Comparison of ENCODE assay signal across 19 cellular contexts in the genomic region with DNA sequence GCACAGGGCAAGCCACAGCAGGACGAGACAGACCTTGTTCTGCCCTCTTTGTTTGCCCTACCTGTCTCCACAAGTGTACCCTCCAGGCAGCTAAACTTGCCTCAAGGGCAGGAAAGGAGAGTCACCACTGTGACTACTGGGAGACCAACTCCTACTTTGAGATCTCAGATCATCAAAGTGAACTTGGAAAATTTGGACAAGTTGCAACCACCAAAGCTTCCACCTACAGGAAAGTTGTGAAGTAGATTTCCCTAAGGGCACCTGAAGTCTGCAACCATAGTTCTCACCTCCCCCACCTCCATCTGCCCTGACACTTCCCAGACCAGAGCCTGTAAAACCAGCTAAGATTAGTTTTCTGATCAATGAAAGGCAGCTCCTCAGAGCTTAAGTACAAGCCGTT. TPM values are rescaled to one million over a fixed set of nuclear protein-coding genes. Genes with fewer than 3 reads are reported as not detected.
A peak's percentile ranks its signal among the peaks of the same experiment; 100 is the strongest.
DNase-seq lines count a peak whose midpoint lies in the region; FAIRE-seq and TF ChIP-seq lines count a peak whose summit lies in the region.
"Had no signal": no experiment of that assay in that cellular context is flagged by ENCODE, and none has a peak within 500 bp of the region (broad histone marks: within the 10 kb centered on the region; RNA-seq: fewer than 3 reads in every experiment).

No MANE protein-coding gene starts in this region.

- H3K4me1 ChIP-seq in mammary epithelial cell (ENCODE audit: insufficient read depth, low read length) (peaks cover 36% of the 10 kb centered on the region), keratinocyte (ENCODE audit: control insufficient read depth, extremely low read depth, insufficient read depth, low read length) (peaks cover 36% of the 10 kb centered on the region), parathyroid adenoma (peaks cover 4% of the 10 kb centered on the region)
- H3K4me1 ChIP-seq: SJCRH30 had no signal

- H3K9me1 ChIP-seq in keratinocyte (ENCODE audit: control insufficient read depth, extremely low read depth, insufficient read depth, low read length), result no peaks in the 10 kb centered on the region

- peaks cover 13% of the 10 kb centered on the region for H3K4me1 Mint-ChIP-seq in HFFc6 (ENCODE audit: low read depth)

- peak; percentile 66 for DNase-seq in HPDE6-E6E7 (ENCODE audit: extremely low spot score)
- peak; percentile 77 for DNase-seq in mammary epithelial cell
- peak; percentile 91 for DNase-seq in keratinocyte (ENCODE audit: low read depth, low spot score)
- no peak for DNase-seq in HFFc6
- no peak for DNase-seq in NCI-H2081 treated with DMSO at 0.1 percent for 48 hours (lab: John Stamatoyannopoulos, UW)
- no peak for DNase-seq in lower leg skin (ENCODE audit: low spot score in 2 of 2)
- DNase-seq in KG1 (lab: John Stamatoyannopoulos, UW), result no peak
- DNase-seq: CD8-positive, alpha-beta T cell; DMS79; MM.1S; NCI-H1105 treated with DMSO at 0.1 percent for 48 hours; NCI-H187 treated with DMSO at 0.1 percent for 48 hours; NCI-H446; SJCRH30 had no signal

- CTCF ChIA-PET in mammary epithelial cell (lab: Charles Lee; ENCODE audit: low non-redundant PET), result no interaction called here

- no peaks in the 10 kb centered on the region for H3K9me3 ChIP-seq in mammary epithelial cell (replicated peaks; ENCODE audit: insufficient read depth, low read length)
- no peaks in the 10 kb centered on the region for H3K9me3 ChIP-seq in keratinocyte (ENCODE audit: control insufficient read depth, low read depth, low read length)
- no peaks in the 10 kb centered on the region for H3K9me3 ChIP-seq in parathyroid adenoma (ENCODE audit: control insufficient read depth, low read length)
- H3K9me3 ChIP-seq: SJCRH30 had no signal

- TF ChIP-seq POLR2A in lower leg skin (IDR thresholded peaks at IDR 0.05), result no peak

- peak overlapping the region; percentile 45 for H3K4me2 ChIP-seq in mammary epithelial cell (ENCODE audit: insufficient read depth, low read depth, low read length)
- H3K4me2 ChIP-seq in keratinocyte (ENCODE audit: control insufficient read depth, extremely low read depth, insufficient read depth, low read depth, low read length), result peak overlapping the region; percentile 67
- H3K4me2 ChIP-seq in parathyroid adenoma (ENCODE audit: low read length), result no peak overlapping the region

- H3K27ac Mint-ChIP-seq in HFFc6, result no peak overlapping the region
- H3K27ac Mint-ChIP-seq: CD8-positive, alpha-beta T cell had no signal

- WGBS in mammary epithelial cell (ENCODE audit: low coverage, missing lambda C conversion rate), result 33% methylated on average over 2 of the region's 2 CpGs
- WGBS in lower leg skin, 2 donors, result 44 to 48% methylated on average over 2 of the region's 2 CpGs

- peaks cover 6% of the 10 kb centered on the region for H3K27me3 Mint-ChIP-seq in HFFc6 (ENCODE audit: insufficient read depth)

- H3K27ac ChIP-seq in mammary epithelial cell (ENCODE audit: insufficient read depth, low read depth, low read length) (no peak overlapping the region), keratinocyte (ENCODE audit: control insufficient read depth, insufficient read depth, low read length) (peak overlapping the region; percentile 26), parathyroid adenoma (no peak overlapping the region)
- H3K27ac ChIP-seq: RWPE1, SJCRH30 had no signal

- H3K79me2 ChIP-seq in mammary epithelial cell (ENCODE audit: insufficient read depth, low read length), result peaks cover 20% of the 10 kb centered on the region
- peaks cover 18% of the 10 kb centered on the region for H3K79me2 ChIP-seq in keratinocyte (ENCODE audit: control insufficient read depth, insufficient read depth, low read length)
- no peaks in the 10 kb centered on the region for H3K79me2 ChIP-seq in parathyroid adenoma

- in situ Hi-C loops in mammary epithelial cell (cut with MboI; ENCODE audit: low sequenced_read_pairs in 2 of 2), result no loop called here

- peak; percentile 71 for FAIRE-seq in keratinocyte (lab: Jason Lieb, UNC)
- FAIRE-seq: GM12878, GM18507 had no signal

- H4K20me1 ChIP-seq in mammary epithelial cell (ENCODE audit: insufficient read depth, low read length) (no peaks in the 10 kb centered on the region), keratinocyte (ENCODE audit: control insufficient read depth, extremely low read depth, insufficient read depth, low read length) (no peaks in the 10 kb centered on the region)

- H3K36me3 ChIP-seq in mammary epithelial cell (ENCODE audit: insufficient read depth, low read length), result no peaks in the 10 kb centered on the region
- no peaks in the 10 kb centered on the region for H3K36me3 ChIP-seq in keratinocyte (ENCODE audit: control insufficient read depth in 2 of 2, extremely low read depth in 1 of 2, insufficient read depth in 2 of 2, low read length in 2 of 2)
- no peaks in the 10 kb centered on the region for H3K36me3 ChIP-seq in parathyroid adenoma (ENCODE audit: control insufficient read depth, insufficient read depth, low read length)
- H3K36me3 ChIP-seq: SJCRH30 had no signal

- no peak overlapping the region for H3K4me3 Mint-ChIP-seq in HFFc6
- H3K4me3 Mint-ChIP-seq: CD8-positive, alpha-beta T cell had no signal

- dilution Hi-C loops in mammary epithelial cell (cut with HindIII; ENCODE audit: low sequenced_read_pairs), result loop anchor here (5.0 kb wide), 1 partner anchor 37 kb away; no protein-coding TSS in a partner anchor
- dilution Hi-C loops in keratinocyte (cut with MboI; ENCODE audit: extremely low pct_ligation_motif_present, low sequenced_read_pairs), result no loop called here

- H3K9ac ChIP-seq in mammary epithelial cell (ENCODE audit: insufficient read depth, low read length) (no peak overlapping the region), keratinocyte (ENCODE audit: control insufficient read depth, extremely low read depth, insufficient read depth, low read length) (no peak overlapping the region), parathyroid adenoma (no peak overlapping the region)

- H3K4me3 ChIP-seq in mammary epithelial cell (replicated peaks in 1 of 3; ENCODE audit: insufficient read depth in 1 of 3, low read depth in 2 of 3, low read length in 3 of 3) (no peak overlapping the region), keratinocyte (ENCODE audit: control insufficient read depth in 2 of 3, extremely low read depth in 1 of 3, insufficient read depth in 2 of 3, low read depth in 1 of 3, low read length in 3 of 3) (peak overlapping the region in 1 of 3 experiments; percentile 44), parathyroid adenoma (ENCODE audit: low read depth, low read length) (no peak overlapping the region), lower leg skin (ENCODE audit: low read depth, poor library complexity, severe bottlenecking) (no peak overlapping the region)
- H3K4me3 ChIP-seq: GM12878, SJCRH30 had no signal

- no TSS peak for BruUV-seq in mammary epithelial cell (replicated peaks; lab: Mats Ljungman, UMichigan)

- intact Hi-C loops in mammary epithelial cell (cut with micrococcal nuclease) (no loop called here), lower leg skin (cut with DNase I; ENCODE audit: low total_unique reads) (no loop called here)

- H3K9me3 Mint-ChIP-seq in HFFc6, result no peaks in the 10 kb centered on the region
- H3K9me3 Mint-ChIP-seq: CD8-positive, alpha-beta T cell had no signal

- H3K27me3 ChIP-seq in mammary epithelial cell (ENCODE audit: insufficient read depth, low read length) (no peaks in the 10 kb centered on the region), keratinocyte (ENCODE audit: control insufficient read depth, extremely low read depth, insufficient read depth, low read length) (no peaks in the 10 kb centered on the region), parathyroid adenoma (ENCODE audit: control insufficient read depth, insufficient read depth, low read length) (no peaks in the 10 kb centered on the region)
- H3K27me3 ChIP-seq: SJCRH30 had no signal

- H3K36me3 Mint-ChIP-seq in HFFc6 (ENCODE audit: low read depth), result no peaks in the 10 kb centered on the region

- TF ChIP-seq CTCF in mammary epithelial cell (conservative IDR thresholded peaks at IDR 0.05 in 1 of 2, IDR thresholded peaks at IDR 0.05 in 1 of 2; ENCODE audit: extremely low read depth in 1 of 2, insufficient read depth in 1 of 2, low read depth in 1 of 2, low read length in 2 of 2) (no peak), keratinocyte (optimal IDR thresholded peaks at IDR 0.05 in 1 of 3, IDR thresholded peaks at IDR 0.05 in 1 of 3, conservative IDR thresholded peaks at IDR 0.05 in 1 of 3; ENCODE audit: extremely low read depth in 1 of 3, insufficient read depth in 2 of 3, low read length in 3 of 3) (no peak), parathyroid adenoma (IDR thresholded peaks at IDR 0.05) (no peak), HFFc6 (IDR thresholded peaks at IDR 0.05) (no peak), lower leg skin (IDR thresholded peaks at IDR 0.05) (no peak)

- H2AFZ ChIP-seq in mammary epithelial cell (ENCODE audit: low read depth, low read length), result no peak overlapping the region
- peak overlapping the region; percentile 43 for H2AFZ ChIP-seq in keratinocyte (ENCODE audit: control insufficient read depth, low read length)
- peak overlapping the region; percentile 7 for H2AFZ ChIP-seq in parathyroid adenoma

RNA-seq across cellular contexts. Expression of gene WDR91, which starts 2.5 kb away (rescaled TPM):
- total RNA-seq in mammary epithelial cell (10 to 100 TPM; 31.5 to 33.8 TPM), lower leg skin (10 to 100 TPM; 16.7 to 25.0 (median 20.8) TPM)
- polyA plus RNA-seq in mammary epithelial cell (17.5 TPM), keratinocyte (19.1 to 34.6 TPM (median 22.5 TPM) in 3 replicates)
- polyA minus RNA-seq in mammary epithelial cell (14.5 TPM), keratinocyte (36.6 to 50.8 TPM (median 38.5 TPM) in 3 replicates)
- 5.4 TPM for polyA plus RNA-seq in keratinocyte (2011; ENCODE audit: low read depth)
- polyA plus RNA-seq in keratinocyte (2011; cell fraction: cytosol; rRNA removed), result 7.9 and 9.4 TPM in 2 replicates
- 50.6 and 63.8 TPM in 2 replicates for polyA plus RNA-seq in keratinocyte (2011; cell fraction: nucleus; rRNA removed)
- 7.9 and 14.5 TPM in 2 replicates for polyA plus RNA-seq in keratinocyte (2012; ENCODE audit: low replicate concordance)
- 17.1 TPM for polyA minus RNA-seq in keratinocyte (2011; cell fraction: cytosol; rRNA and poly(A)+ RNA removed)
- 26.6 and 35.0 TPM in 2 replicates for polyA minus RNA-seq in keratinocyte (2011; cell fraction: nucleus; rRNA and poly(A)+ RNA removed)
- total RNA-seq in HFFc6 (2021; fragmentation: NEBNext Ultra II Directional; extraction: Animal tissue kit (Norgen Biotek cat#: 25700)), result 10 to 100 TPM in 4 of 6 experiments, 1 to 10 TPM in 2; 7.5 to 12.4 (median 10.4) TPM

RNA-seq across cellular contexts. Expression of gene STRA8, which starts 19.8 kb away (rescaled TPM):
- total RNA-seq in mammary epithelial cell, result not detected
- polyA plus RNA-seq in mammary epithelial cell, result not detected
- polyA minus RNA-seq in mammary epithelial cell, result not detected
- polyA plus RNA-seq in keratinocyte, result not detected in 3 replicates
- polyA plus RNA-seq in keratinocyte (2011; ENCODE audit: low read depth), result not detected
- not detected in 2 replicates for polyA plus RNA-seq in keratinocyte (2011; cell fraction: cytosol; rRNA removed)
- not detected in 2 replicates for polyA plus RNA-seq in keratinocyte (2011; cell fraction: nucleus; rRNA removed)
- not detected in 2 replicates for polyA plus RNA-seq in keratinocyte (2012; ENCODE audit: low replicate concordance)
- not detected in 3 replicates for polyA minus RNA-seq in keratinocyte
- not detected for polyA minus RNA-seq in keratinocyte (2011; cell fraction: cytosol; rRNA and poly(A)+ RNA removed)
- polyA minus RNA-seq in keratinocyte (2011; cell fraction: nucleus; rRNA and poly(A)+ RNA removed), result not detected in 2 replicates
- not detected for total RNA-seq in HFFc6 (2021; fragmentation: NEBNext Ultra II Directional; extraction: Animal tissue kit (Norgen Biotek cat#: 25700))
- total RNA-seq in lower leg skin, result 1 to 10 TPM in 1 of 4 donors, under 1 TPM in 1, not detected in 2; 0.36 to 5.5 TPM
- total RNA-seq: CD8-positive, alpha-beta T cell; G401; GM12878; SJCRH30 had no signal

RNA-seq across cellular contexts. Expression of gene CYREN, which starts 43.3 kb away (rescaled TPM):
- 10 to 100 TPM; 45.2 to 55.8 TPM for total RNA-seq in mammary epithelial cell
- 50.3 TPM for polyA plus RNA-seq in mammary epithelial cell
- 47.7 TPM for polyA minus RNA-seq in mammary epithelial cell
- 33.7 to 48.2 TPM (median 41.7 TPM) in 3 replicates for polyA plus RNA-seq in keratinocyte
- 11.2 TPM for polyA plus RNA-seq in keratinocyte (2011; ENCODE audit: low read depth)
- polyA plus RNA-seq in keratinocyte (2011; cell fraction: cytosol; rRNA removed), result 29.7 and 33.8 TPM in 2 replicates
- polyA plus RNA-seq in keratinocyte (2011; cell fraction: nucleus; rRNA removed), result 32.2 and 35.9 TPM in 2 replicates
- polyA plus RNA-seq in keratinocyte (2012; ENCODE audit: low replicate concordance), result 12.1 and 43.9 TPM in 2 replicates
- polyA minus RNA-seq in keratinocyte, result 27.2 to 40.4 TPM (median 35.3 TPM) in 3 replicates
- 23.6 TPM for polyA minus RNA-seq in keratinocyte (2011; cell fraction: cytosol; rRNA and poly(A)+ RNA removed)
- 15.2 and 29.2 TPM in 2 replicates for polyA minus RNA-seq in keratinocyte (2011; cell fraction: nucleus; rRNA and poly(A)+ RNA removed)
- 10 to 100 TPM; 26.4 to 32.8 (median 30.0) TPM for total RNA-seq in HFFc6 (2021; fragmentation: NEBNext Ultra II Directional; extraction: Animal tissue kit (Norgen Biotek cat#: 25700))
- total RNA-seq in lower leg skin, result 10 to 100 TPM; 26.1 to 42.2 (median 30.5) TPM

Comparison
In these comparisons a context has a peak if more than half of its experiments do, and no peak if none do; other contexts are left out.
1. DNase-seq: peak in HPDE6-E6E7 (single experiment), mammary epithelial cell (single experiment) and keratinocyte (single experiment); none in HFFc6 (single experiment), NCI-H2081 treated with DMSO at 0.1 percent for 48 hours (single experiment), lower leg skin (0 of 2) and KG1 (single experiment).